ENCODE assay signal across 8 cellular contexts in the genomic region with DNA sequence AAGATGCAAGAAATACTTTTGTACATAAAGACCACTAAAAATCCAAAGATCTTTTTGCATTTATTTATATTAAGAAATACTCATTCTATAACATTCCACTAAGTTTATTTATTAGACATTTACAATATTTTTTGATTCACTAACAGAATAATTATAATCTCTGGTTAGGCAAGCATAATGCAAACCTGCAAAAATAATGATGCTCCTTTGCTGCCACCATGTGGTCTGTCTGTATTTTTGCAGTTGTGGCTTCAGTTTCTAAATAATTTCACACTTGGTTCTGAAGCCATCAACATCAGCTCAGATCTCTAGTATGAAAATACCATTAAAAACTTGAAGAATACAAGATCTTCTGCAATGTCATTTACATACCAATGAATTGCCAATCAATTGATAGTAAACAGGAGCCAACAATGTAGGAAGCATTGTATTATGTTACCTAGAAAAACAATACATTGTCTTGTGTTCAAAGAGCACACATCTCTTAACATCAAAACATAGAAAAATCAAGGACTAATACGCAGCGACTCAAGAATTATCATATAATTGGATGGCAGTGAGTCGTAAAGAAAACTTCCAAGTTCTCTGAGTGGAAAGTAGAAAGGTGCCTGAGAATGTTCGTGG. TPM values are rescaled to one million over a fixed set of nuclear protein-coding genes. Genes with fewer than 3 reads are reported as not detected.
DNase-seq lines count a peak whose midpoint lies in the region; ATAC-seq and TF ChIP-seq lines count a peak whose summit lies in the region.

No MANE protein-coding gene starts in this region.

- peak overlapping the region in 1 of 2 donors; percentile 48 for H3K27ac ChIP-seq in ovary

- H3K27ac Mint-ChIP-seq in stimulated activated memory B cell treated with anti-CD40 and anti-IgM and Interleukin-4, amounts not matched to agents 10 μg/mL and 1 μg/mL and 100 μg/mL, for 72 hours, result no peak overlapping the region

- 27 to 29% (median 27%) methylated on average over 4 of the region's 4 CpGs for WGBS in ovary, 3 donors

- H3K9me3 Mint-ChIP-seq in stimulated activated memory B cell treated with anti-CD40 and anti-IgM and Interleukin-4, amounts not matched to agents 10 μg/mL and 1 μg/mL and 100 μg/mL, for 72 hours, result no peaks in the 10 kb centered on the region

- TF ChIP-seq POLR2A in ovary (IDR thresholded peaks at IDR 0.05), result no peak

- peak; percentile 68 for DNase-seq in AG10803 (ENCODE audit: low read depth)
- DNase-seq in GM13976 (ENCODE audit: low spot score), result peak; percentile 34
- peak; percentile 67 for DNase-seq in NCI-H2227 (lab: John Stamatoyannopoulos, UW; ENCODE audit: unreplicated experiment)
- DNase-seq in activated CD4-positive, alpha-beta T cell treated with anti-CD3 and anti-CD28 coated beads, Interleukin-2, amount 50 U/mL, for 4 hours, result peak; percentile 18 to 39
- peak; percentile 85 for DNase-seq in fibroblast of the aortic adventitia (ENCODE audit: low read depth)
- peak in 4 of 5 donors; percentile 38 to 59 (median 47) for DNase-seq in ovary

- H3K4me3 ChIP-seq in AG10803 (ENCODE audit: low read length) (no peak overlapping the region), fibroblast of the aortic adventitia (ENCODE audit: low read depth, low read length) (no peak overlapping the region), ovary (no peak overlapping the region)

- TF ChIP-seq EP300 in ovary (IDR thresholded peaks at IDR 0.05), result no peak

- no peaks in the 10 kb centered on the region for H3K36me3 ChIP-seq in ovary

- H3K36me3 Mint-ChIP-seq in stimulated activated memory B cell treated with anti-CD40 and anti-IgM and Interleukin-4, amounts not matched to agents 10 μg/mL and 1 μg/mL and 100 μg/mL, for 72 hours, result no peaks in the 10 kb centered on the region

- H3K4me1 Mint-ChIP-seq in stimulated activated memory B cell treated with anti-CD40 and anti-IgM and Interleukin-4, amounts not matched to agents 10 μg/mL and 1 μg/mL and 100 μg/mL, for 72 hours, result no peaks in the 10 kb centered on the region

- in situ Hi-C loops in GM13976 (cut with MboI; ENCODE audit: low sequenced_read_pairs, unreplicated experiment), result loop anchor here (25.0 kb wide), 2 partner anchors 275 to 900 kb away; no protein-coding TSS in a partner anchor

- intact Hi-C loops in ovary (cut with DNase I), result loop anchor here in 3 of 4 donors (5.0 to 10.0 kb wide), 3 partner anchors 318 to 890 kb away; no protein-coding TSS in a partner anchor

- no peaks in the 10 kb centered on the region for H3K27me3 ChIP-seq in ovary

- H3K4me1 ChIP-seq in ovary (ENCODE audit: insufficient read depth), result no peaks in the 10 kb centered on the region

- no peaks in the 10 kb centered on the region for H3K9me3 ChIP-seq in ovary

- H3K4me3 Mint-ChIP-seq in stimulated activated memory B cell treated with anti-CD40 and anti-IgM and Interleukin-4, amounts not matched to agents 10 μg/mL and 1 μg/mL and 100 μg/mL, for 72 hours, result no peak overlapping the region

- no peaks in the 10 kb centered on the region for H3K27me3 Mint-ChIP-seq in stimulated activated memory B cell treated with anti-CD40 and anti-IgM and Interleukin-4, amounts not matched to agents 10 μg/mL and 1 μg/mL and 100 μg/mL, for 72 hours

- ATAC-seq in HG02885 (IDR thresholded peaks at IDR 0.05; ENCODE audit: poor library complexity, unreplicated experiment), result peak; percentile 84
- no peak for ATAC-seq in stimulated activated memory B cell treated with anti-CD40 and anti-IgM and Interleukin-4, amounts not matched to agents 10 μg/mL and 1 μg/mL and 100 μg/mL, for 72 hours

- peak; percentile 70 for TF ChIP-seq CTCF in AG10803 (conservative IDR thresholded peaks at IDR 0.05; ENCODE audit: low read length)
- TF ChIP-seq CTCF in GM13976 (IDR thresholded peaks at IDR 0.05; ENCODE audit: borderline replicate concordance, control extremely low read depth, extremely low read depth, insufficient read depth, missing control alignments), result peak; percentile 53
- peak; percentile 61 for TF ChIP-seq CTCF in fibroblast of the aortic adventitia (IDR thresholded peaks at IDR 0.05; ENCODE audit: insufficient read depth, low read length)
- TF ChIP-seq CTCF in ovary (IDR thresholded peaks at IDR 0.05), result peak; percentile 53 to 90 (median 86)

RNA-seq across cellular contexts. Expression of gene WDR75, which starts 28.8 kb away (rescaled TPM):
- total RNA-seq in fibroblast of the aortic adventitia (ENCODE audit: low replicate concordance) (28.7 and 55.7 TPM in 2 replicates), ovary (10 to 100 TPM; 30.4 to 41.3 (median 34.2) TPM)
- polyA plus RNA-seq in ovary, result 10 to 100 TPM; 22.8 to 34.2 TPM

Comparison
In these comparisons a context has a peak if more than half of its experiments do, and no peak if none do; other contexts are left out.
1. DNase-seq: peak in every context shown above with its lines; median percentile 85 in fibroblast of the aortic adventitia; 68 in AG10803; 67 in NCI-H2227; 47 in ovary; 34 in GM13976; 28 in activated CD4-positive, alpha-beta T cell treated with anti-CD3 and anti-CD28 coated beads, Interleukin-2, amount 50 U/mL, for 4 hours.